1 cellular context compared by ENCODE assay signal in the genomic region with DNA sequence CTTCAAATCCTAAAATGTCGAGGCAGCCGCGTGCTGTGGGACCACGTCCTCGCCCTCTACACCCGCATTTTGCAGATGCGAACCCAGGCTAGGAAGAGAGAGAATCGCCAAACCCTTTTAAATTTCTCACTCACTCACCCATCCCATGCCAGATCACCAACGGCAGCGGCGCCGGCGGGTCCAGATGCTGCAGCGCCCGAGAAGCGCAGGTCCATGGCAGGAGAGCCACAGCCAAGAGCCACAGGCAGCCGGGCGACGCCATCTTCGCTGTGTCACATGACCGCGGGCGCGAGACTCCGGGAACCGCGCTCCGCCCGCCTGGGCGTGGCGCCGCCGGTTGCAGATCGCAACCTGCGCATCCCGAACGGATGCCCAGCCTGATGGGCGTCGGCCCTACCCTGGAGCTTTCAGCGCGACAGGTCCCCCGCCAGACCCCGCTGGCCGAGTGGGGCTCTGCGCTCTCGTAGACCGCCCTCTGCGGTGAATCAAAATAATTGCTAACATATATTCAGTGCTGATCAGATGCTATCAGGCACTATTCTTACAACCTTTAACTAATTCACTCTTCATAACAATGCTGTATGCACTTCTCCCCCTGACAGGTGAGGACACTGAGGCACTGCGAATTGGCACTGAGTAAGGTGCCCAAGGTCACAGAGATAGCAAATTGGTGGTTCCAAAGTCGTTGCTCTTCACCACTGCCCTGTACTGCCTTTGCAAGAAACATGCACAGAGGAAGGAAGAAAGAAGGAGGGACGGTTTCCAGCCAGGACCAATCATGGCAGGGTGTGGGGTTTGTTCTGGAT.
TF ChIP-seq lines count a peak whose summit lies in the region.

Gene PPT1 (minus strand): TSS at position 276 of the 806 bp plus-strand sequence. CDS start 14 bp downstream, at position 262.

TF ChIP-seq in HepG2, 621 proteins besides CTCF, POLR2A, EP300 and RAD21 (continued from another document and continues in another):
- TF ChIP-seq LRRFIP1 (CRISPR knock-in tag; conservative IDR thresholded peaks at IDR 0.05) (no peak), ZNF800 (CRISPR knock-in tag; IDR thresholded peaks at IDR 0.05) (no peak), CBX1 (IDR thresholded peaks at IDR 0.05; ENCODE audit: low read depth) (no peak), ZNF292 (CRISPR knock-in tag; IDR thresholded peaks at IDR 0.05; ENCODE audit: borderline replicate concordance, low read depth) (peak; percentile 74; the same call in 1 of the 2 replicates), SIX1 (CRISPR knock-in tag; IDR thresholded peaks at IDR 0.05; ENCODE audit: borderline replicate concordance) (no peak; the same call in 1 of the 2 replicates), ZBTB4 (CRISPR knock-in tag; IDR thresholded peaks at IDR 0.05; ENCODE audit: borderline replicate concordance) (no peak), STAT5B (CRISPR knock-in tag; IDR thresholded peaks at IDR 0.05) (0 out of 2 replicates have a peak, but pooled peaks have one; percentile 56), PITX1 (CRISPR knock-in tag; IDR thresholded peaks at IDR 0.05) (peak; percentile 79; the same call in 1 of the 2 replicates), ZNF879 (CRISPR knock-in tag; IDR thresholded peaks at IDR 0.05) (peak; percentile 50; the same call in 1 of the 2 replicates), DDIT3 (CRISPR knock-in tag; IDR thresholded peaks at IDR 0.05) (no peak), NCOA1 (CRISPR knock-in tag; IDR thresholded peaks at IDR 0.05) (0 out of 2 replicates have a peak, but pooled peaks have one; percentile 55), KMT2A (CRISPR knock-in tag; IDR thresholded peaks at IDR 0.05) (peak; percentile 91), CHCHD3 (CRISPR knock-in tag; IDR thresholded peaks at IDR 0.05) (peak; percentile 91; the same call in 1 of the 2 replicates), ZNF569 (CRISPR knock-in tag; IDR thresholded peaks at IDR 0.05; ENCODE audit: borderline replicate concordance) (no peak), NFIB (CRISPR knock-in tag; IDR thresholded peaks at IDR 0.05; ENCODE audit: borderline replicate concordance) (no peak), STAG1 (CRISPR knock-in tag; IDR thresholded peaks at IDR 0.05) (no peak), FOSL1 (CRISPR knock-in tag; IDR thresholded peaks at IDR 0.05; ENCODE audit: borderline replicate concordance) (no peak), FOXO4 (CRISPR knock-in tag; conservative IDR thresholded peaks at IDR 0.05) (0 out of 2 replicates have a peak, but pooled peaks have one; percentile 70), ZNF281 (CRISPR knock-in tag; IDR thresholded peaks at IDR 0.05; ENCODE audit: borderline replicate concordance) (no peak), DNMT1 (CRISPR knock-in tag; IDR thresholded peaks at IDR 0.05) (no peak), SAP130 (CRISPR knock-in tag; IDR thresholded peaks at IDR 0.05; ENCODE audit: low read depth) (peak; percentile 90), HDAC6 (IDR thresholded peaks at IDR 0.05; ENCODE audit: low read depth, low read length) (no peak), ZNF556 (CRISPR knock-in tag; IDR thresholded peaks at IDR 0.05; ENCODE audit: borderline replicate concordance) (peak; percentile 22; the same call in 1 of the 2 replicates), ZNF589 (CRISPR knock-in tag; conservative IDR thresholded peaks at IDR 0.05) (peak; percentile 95), ZNF557 (CRISPR knock-in tag; IDR thresholded peaks at IDR 0.05) (0 out of 2 replicates have a peak, but pooled peaks have one; percentile 78), SALL1 (CRISPR knock-in tag; IDR thresholded peaks at IDR 0.05) (peak; percentile 83), RXRB (CRISPR knock-in tag; IDR thresholded peaks at IDR 0.05; ENCODE audit: borderline replicate concordance) (peak; percentile 41; the same call in 1 of the 2 replicates), EHMT2 (IDR thresholded peaks at IDR 0.05; ENCODE audit: borderline replicate concordance, low read depth, low read length) (peak; percentile 85), HMGA1 (CRISPR knock-in tag; conservative IDR thresholded peaks at IDR 0.05) (no peak)
- TF ChIP-seq, protein P1, sequence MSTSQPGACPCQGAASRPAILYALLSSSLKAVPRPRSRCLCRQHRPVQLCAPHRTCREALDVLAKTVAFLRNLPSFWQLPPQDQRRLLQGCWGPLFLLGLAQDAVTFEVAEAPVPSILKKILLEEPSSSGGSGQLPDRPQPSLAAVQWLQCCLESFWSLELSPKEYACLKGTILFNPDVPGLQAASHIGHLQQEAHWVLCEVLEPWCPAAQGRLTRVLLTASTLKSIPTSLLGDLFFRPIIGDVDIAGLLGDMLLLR (CRISPR knock-in tag; IDR thresholded peaks at IDR 0.05), result peak; percentile 74; the same call in 1 of the 2 replicates
- TF ChIP-seq, protein P2, sequence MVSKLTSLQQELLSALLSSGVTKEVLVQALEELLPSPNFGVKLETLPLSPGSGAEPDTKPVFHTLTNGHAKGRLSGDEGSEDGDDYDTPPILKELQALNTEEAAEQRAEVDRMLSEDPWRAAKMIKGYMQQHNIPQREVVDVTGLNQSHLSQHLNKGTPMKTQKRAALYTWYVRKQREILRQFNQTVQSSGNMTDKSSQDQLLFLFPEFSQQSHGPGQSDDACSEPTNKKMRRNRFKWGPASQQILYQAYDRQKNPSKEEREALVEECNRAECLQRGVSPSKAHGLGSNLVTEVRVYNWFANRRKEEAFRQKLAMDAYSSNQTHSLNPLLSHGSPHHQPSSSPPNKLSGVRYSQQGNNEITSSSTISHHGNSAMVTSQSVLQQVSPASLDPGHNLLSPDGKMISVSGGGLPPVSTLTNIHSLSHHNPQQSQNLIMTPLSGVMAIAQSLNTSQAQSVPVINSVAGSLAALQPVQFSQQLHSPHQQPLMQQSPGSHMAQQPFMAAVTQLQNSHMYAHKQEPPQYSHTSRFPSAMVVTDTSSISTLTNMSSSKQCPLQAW (CRISPR knock-in tag; IDR thresholded peaks at IDR 0.05), result peak; percentile 49; the same call in 1 of the 2 replicates
- TF ChIP-seq, protein P3, sequence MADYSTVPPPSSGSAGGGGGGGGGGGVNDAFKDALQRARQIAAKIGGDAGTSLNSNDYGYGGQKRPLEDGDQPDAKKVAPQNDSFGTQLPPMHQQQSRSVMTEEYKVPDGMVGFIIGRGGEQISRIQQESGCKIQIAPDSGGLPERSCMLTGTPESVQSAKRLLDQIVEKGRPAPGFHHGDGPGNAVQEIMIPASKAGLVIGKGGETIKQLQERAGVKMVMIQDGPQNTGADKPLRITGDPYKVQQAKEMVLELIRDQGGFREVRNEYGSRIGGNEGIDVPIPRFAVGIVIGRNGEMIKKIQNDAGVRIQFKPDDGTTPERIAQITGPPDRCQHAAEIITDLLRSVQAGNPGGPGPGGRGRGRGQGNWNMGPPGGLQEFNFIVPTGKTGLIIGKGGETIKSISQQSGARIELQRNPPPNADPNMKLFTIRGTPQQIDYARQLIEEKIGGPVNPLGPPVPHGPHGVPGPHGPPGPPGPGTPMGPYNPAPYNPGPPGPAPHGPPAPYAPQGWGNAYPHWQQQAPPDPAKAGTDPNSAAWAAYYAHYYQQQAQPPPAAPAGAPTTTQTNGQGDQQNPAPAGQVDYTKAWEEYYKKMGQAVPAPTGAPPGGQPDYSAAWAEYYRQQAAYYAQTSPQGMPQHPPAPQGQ (CRISPR knock-in tag; IDR thresholded peaks at IDR 0.05; ENCODE audit: borderline replicate concordance), result no peak
